ENCODE assay signal across 8 cellular contexts in the genomic region with DNA sequence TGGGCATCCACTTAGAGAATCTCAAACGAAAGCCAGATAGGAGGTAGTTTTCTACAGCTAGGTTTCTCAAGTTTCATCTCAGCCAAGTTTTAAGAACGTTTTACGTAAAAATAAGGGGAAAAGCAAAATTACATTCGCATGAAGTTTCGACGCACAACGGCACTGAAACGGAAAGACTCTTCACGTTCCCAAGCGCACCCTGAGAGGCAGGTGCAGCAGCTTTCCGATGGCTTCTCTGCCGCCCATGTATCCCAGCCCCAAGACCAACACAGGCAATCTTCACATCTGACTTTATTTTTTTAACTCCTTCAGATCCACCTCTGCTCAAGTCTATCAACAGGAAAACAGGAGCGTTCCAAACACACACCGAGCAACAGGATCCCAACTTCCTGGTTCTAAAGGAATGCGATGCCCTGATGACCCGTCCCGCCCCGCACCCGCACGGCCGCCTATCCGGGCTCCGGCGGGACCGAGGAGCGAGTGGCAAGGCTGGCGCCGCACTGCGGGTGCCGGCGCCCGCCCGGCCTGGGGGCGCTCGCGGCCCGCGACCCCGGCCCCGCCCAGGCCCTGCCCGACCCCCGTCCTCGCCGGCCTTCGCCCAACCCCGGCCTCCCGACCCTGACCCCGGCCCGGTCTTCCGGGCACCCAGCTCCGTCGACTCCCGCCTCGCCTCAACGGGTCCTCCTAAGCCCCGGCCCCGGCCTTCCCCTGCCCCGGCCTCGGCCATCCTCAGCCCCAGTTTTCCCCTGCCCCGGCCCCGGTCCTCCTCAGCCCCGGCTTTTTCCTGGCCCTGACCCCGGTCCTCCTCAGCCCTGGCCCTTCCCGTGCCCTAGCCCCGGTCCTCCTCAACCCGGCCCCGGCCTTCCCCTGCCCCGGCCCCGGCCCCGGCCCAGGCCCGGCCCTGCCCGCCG. TPM values are rescaled to one million over a fixed set of nuclear protein-coding genes. Genes with fewer than 3 reads are reported as not detected.
DNase-seq lines count a peak whose midpoint lies in the region; ATAC-seq, FAIRE-seq and TF ChIP-seq lines count a peak whose summit lies in the region.

No MANE protein-coding gene starts in this region.

- peak; percentile 34 for DNase-seq in COLO668 (lab: John Stamatoyannopoulos, UW; ENCODE audit: unreplicated experiment)
- peak; percentile 25 for DNase-seq in HFFc6
- no peak for DNase-seq in RWPE2 (ENCODE audit: low spot score)
- no peak for DNase-seq in GM12878 (ENCODE audit: low read depth, low spot score)
- no peak for DNase-seq in NCI-H1092 treated with DMSO at 0.1 percent for 48 hours (lab: John Stamatoyannopoulos, UW)

- CTCF ChIA-PET in GM12878 (lab: Yijun Ruan, JAX) = interaction anchor here (1.0 kb wide), 1 partner anchor 43 kb away, joined by 3 read pairs; no protein-coding TSS in a partner anchor

- TF ChIP-seq CTCF in HFFc6 (IDR thresholded peaks at IDR 0.05) (no peak), RWPE2 (IDR thresholded peaks at IDR 0.05; ENCODE audit: poor library complexity, severe bottlenecking) (peak; percentile 14), GM12878 (IDR thresholded peaks at IDR 0.05 in 2 of 3, conservative IDR thresholded peaks at IDR 0.05 in 1 of 3; ENCODE audit: control insufficient read depth in 2 of 3, extremely low read depth in 1 of 3, insufficient read depth in 1 of 3, low read depth in 3 of 3, low read length in 3 of 3) (no peak)

- peak overlapping the region; percentile 95 for H3K4me3 Mint-ChIP-seq in HFFc6

- H3K27me3 Mint-ChIP-seq in HFFc6 (ENCODE audit: insufficient read depth) = no peaks in the 10 kb centered on the region; the same call in 1 of the 2 replicates

- H3K27me3 ChIP-seq in RWPE2 (ENCODE audit: insufficient read depth, poor library complexity, severe bottlenecking) (no peaks in the 10 kb centered on the region), GM12878 (replicated peaks in 1 of 2; ENCODE audit: control insufficient read depth in 2 of 2, insufficient read depth in 2 of 2, low read length in 1 of 2) (no peaks in the 10 kb centered on the region), skeletal muscle satellite cell (ENCODE audit: control insufficient read depth, insufficient read depth, low read length) (no peaks in the 10 kb centered on the region)

- FAIRE-seq in GM12878 (lab: Jason Lieb, UNC) = no peak

- peaks cover 20% of the 10 kb centered on the region for H3K36me3 Mint-ChIP-seq in HFFc6 (ENCODE audit: low read depth)

- RAD21 ChIA-PET in GM12878 (lab: Charles Lee; ENCODE audit: unreplicated experiment) = interaction anchor here (0.8 to 2.5 kb wide), 7 partner anchors 13 to 120 kb away, joined by 3 to 6 read pairs (median 3); partner anchors contain the start of gene GTPBP4

- H3K9me3 ChIP-seq in RWPE2 (ENCODE audit: severe bottlenecking) (no peaks in the 10 kb centered on the region), GM12878 (replicated peaks; ENCODE audit: control insufficient read depth, insufficient read depth, low read length) (no peaks in the 10 kb centered on the region), iPS-18c (ENCODE audit: control insufficient read depth, insufficient read depth, low read length) (no peaks in the 10 kb centered on the region), skeletal muscle satellite cell (replicated peaks; ENCODE audit: low read length) (no peaks in the 10 kb centered on the region)

- TF ChIP-seq RAD21 in GM12878 (IDR thresholded peaks at IDR 0.05; ENCODE audit: insufficient read depth, low read depth, low read length) = no peak

- no TSS peak for BruUV-seq in GM12878 (replicated peaks; lab: Mats Ljungman, UMichigan)

- peaks cover 12% of the 10 kb centered on the region for H4K20me1 ChIP-seq in GM12878 (ENCODE audit: control insufficient read depth, insufficient read depth)

- no peak for TF ChIP-seq EP300 in GM12878 (IDR thresholded peaks at IDR 0.05; ENCODE audit: borderline replicate concordance in 1 of 2, control insufficient read depth in 1 of 2, low read depth in 2 of 2, low read length in 2 of 2)

- H3K36me3 ChIP-seq in RWPE2 (ENCODE audit: low read depth) (peaks cover 27% of the 10 kb centered on the region), GM12878 (ENCODE audit: control insufficient read depth in 2 of 2, insufficient read depth in 2 of 2, low read length in 1 of 2) (peaks cover 2 to 5% of the 10 kb centered on the region in 2 experiments; a peak in 2 of 4 replicates), skeletal muscle satellite cell (ENCODE audit: insufficient read depth, low read length) (no peaks in the 10 kb centered on the region)

- peak overlapping the region; percentile 91 for H3K4me2 ChIP-seq in GM12878 (ENCODE audit: control insufficient read depth, insufficient read depth)
- peak overlapping the region; percentile 80 for H3K4me2 ChIP-seq in skeletal muscle satellite cell (ENCODE audit: low read length)

- WGBS in GM12878 (ENCODE audit: insufficient coverage, insufficient replicate concordance, low lambda C conversion rate, missing lambda C conversion rate) = 2% methylated on average over 24 of the region's 73 CpGs

- in situ Hi-C loops in GM12878 (cut with MboI) = no loop called here

- H3K4me3 ChIP-seq in RWPE2 (ENCODE audit: severe bottlenecking) = peak overlapping the region; percentile 94
- H3K4me3 ChIP-seq in GM12878 = peak overlapping the region; percentile 79
- H3K4me3 ChIP-seq in iPS-18c (ENCODE audit: insufficient read depth, low read depth, low read length) = peak overlapping the region; percentile 69
- peak overlapping the region; percentile 73 for H3K4me3 ChIP-seq in skeletal muscle satellite cell (ENCODE audit: low read length)

- H3K4me1 ChIP-seq in RWPE2 (ENCODE audit: insufficient read depth, poor library complexity, severe bottlenecking) (peaks cover 7% of the 10 kb centered on the region), GM12878 (ENCODE audit: control insufficient read depth, insufficient read depth, low read length) (peaks cover 12% of the 10 kb centered on the region), skeletal muscle satellite cell (ENCODE audit: control insufficient read depth, insufficient read depth, low read length) (peaks cover 12% of the 10 kb centered on the region)

- H3K9me3 Mint-ChIP-seq in HFFc6 = no peaks in the 10 kb centered on the region

- ATAC-seq in RWPE2 (ENCODE audit: low read depth) (peak; percentile 43), GM12878 (peak; percentile 7; the same call in 2 of the 3 replicates), GM18858 (IDR thresholded peaks at IDR 0.05; ENCODE audit: unreplicated experiment) (no peak)

- peaks cover 56% of the 10 kb centered on the region for H3K79me2 ChIP-seq in GM12878 (ENCODE audit: control insufficient read depth, insufficient read depth, low read length)

- POLR2A ChIA-PET in GM12878 (lab: Charles Lee) = interaction anchor here (0.8 to 4.5 kb wide), 8 partner anchors 37 to 127 kb away, joined by 3 to 19 read pairs (median 5); partner anchors contain the start of genes GTPBP4 and IDI1

- SMC1A ChIA-PET in GM12878 (lab: Charles Lee; ENCODE audit: uncharacterized antibody, unreplicated experiment) = interaction anchor here (0.6 to 2.1 kb wide), 5 partner anchors 13 to 124 kb away, joined by 3 to 9 read pairs (median 4); no protein-coding TSS in a partner anchor

- H3K9ac ChIP-seq in GM12878 (ENCODE audit: control insufficient read depth, insufficient read depth, low read length) = peak overlapping the region; percentile 92
- H3K9ac ChIP-seq in skeletal muscle satellite cell (ENCODE audit: low read depth, low read length) = peak overlapping the region; percentile 74

- intact Hi-C loops in GM12878 (cut with micrococcal nuclease; ENCODE audit: unreplicated experiment) = loop anchor here (2.0 kb wide), 2 partner anchors 58 to 118 kb away; partner anchors contain the start of genes GTPBP4 and IDI1

- no peak for TF ChIP-seq POLR2A in GM12878 (IDR thresholded peaks at IDR 0.05; ENCODE audit: low read depth, low read length)

- H3K4me1 Mint-ChIP-seq in HFFc6 (ENCODE audit: low read depth) = peaks cover 38% of the 10 kb centered on the region

- H3K27ac Mint-ChIP-seq in HFFc6 = peak overlapping the region; percentile 87

- peak overlapping the region; percentile 85 for H3K27ac ChIP-seq in RWPE2 (ENCODE audit: poor library complexity, severe bottlenecking)
- peak overlapping the region; percentile 83 for H3K27ac ChIP-seq in GM12878 (ENCODE audit: control insufficient read depth, insufficient read depth)

- no peak overlapping the region for H2AFZ ChIP-seq in GM12878 (ENCODE audit: control insufficient read depth, low read depth, low read length)

RNA-seq across cellular contexts. Expression of gene LARP4B, which starts 0.8 kb away (rescaled TPM):
- 10 to 100 TPM; 81.5 to 88.1 (median 83.5) TPM for total RNA-seq in HFFc6 (2021; fragmentation: NEBNext Ultra II Directional; extraction: Animal tissue kit (Norgen Biotek cat#: 25700))
- 249 and 268 TPM in 2 replicates for total RNA-seq in GM12878 (2013; cell fraction: nucleolus; rRNA removed)
- total RNA-seq in GM12878 (2014; rRNA removed) (47.6 and 50.2 TPM in 2 replicates), GM12878 (2014; rRNA removed; fragmentation: Illumina TruSeq; extraction: Trizol) (29.8 and 30.1 TPM in 2 replicates), GM12878 (2021) (109 and 119 TPM in 2 replicates)
- polyA plus RNA-seq in GM12878 (2011; ENCODE audit: low read depth) = 11.3 TPM
- polyA plus RNA-seq in GM12878 (2011; rRNA removed) (49.2 and 65.8 TPM in 2 replicates), GM12878 (2014; fragmentation: Illumina TruSeq; extraction: Trizol) (32.1 and 38.9 TPM in 2 replicates), GM12878 (2014; fragmentation: Nextera tagmentation; extraction: Ambion mirVana) (10 to 100 TPM; 10.5 to 12.1 TPM), GM12878 (2014; rRNA removed) (51.0 and 53.5 TPM in 2 replicates), GM12878 (2016; fragmentation: Nextera tagmentation; extraction: Ambion mirVana) (10 to 100 TPM; 21.6 to 39.9 TPM)
- 42.1 and 45.3 TPM in 2 replicates for polyA plus RNA-seq in GM12878 (2011; cell fraction: cytosol; rRNA removed)
- 116 and 127 TPM in 2 replicates for polyA plus RNA-seq in GM12878 (2011; cell fraction: nucleus; rRNA removed)
- polyA plus RNA-seq in GM12878 (2012) = 28.3 and 32.4 TPM in 2 replicates
- polyA minus RNA-seq in GM12878 (2011; rRNA and poly(A)+ RNA removed) = 91.2 and 92.1 TPM in 2 replicates
- 36.3 and 36.9 TPM in 2 replicates for polyA minus RNA-seq in GM12878 (2011; cell fraction: cytosol; rRNA and poly(A)+ RNA removed)
- 69.2 and 120 TPM in 2 replicates for polyA minus RNA-seq in GM12878 (2011; cell fraction: nucleus; rRNA and poly(A)+ RNA removed)
- total RNA-seq in skeletal muscle satellite cell (2012; rRNA removed) = 38.2 and 41.1 TPM in 2 replicates

RNA-seq across cellular contexts. Expression of gene GTPBP4, which starts 57.6 kb away (rescaled TPM):
- 10 to 100 TPM; 60.2 to 80.3 (median 68.3) TPM for total RNA-seq in HFFc6 (2021; fragmentation: NEBNext Ultra II Directional; extraction: Animal tissue kit (Norgen Biotek cat#: 25700))
- 89.9 and 93.0 TPM in 2 replicates for total RNA-seq in GM12878 (2013; cell fraction: nucleolus; rRNA removed)
- total RNA-seq in GM12878 (2014; rRNA removed) (58.5 and 64.6 TPM in 2 replicates), GM12878 (2014; rRNA removed; fragmentation: Illumina TruSeq; extraction: Trizol) (88.7 and 89.6 TPM in 2 replicates), GM12878 (2021) (82.2 and 93.9 TPM in 2 replicates)
- polyA plus RNA-seq in GM12878 (2011; ENCODE audit: low read depth) = 24.6 TPM
- polyA plus RNA-seq in GM12878 (2011; rRNA removed) (62.0 and 68.8 TPM in 2 replicates), GM12878 (2014; fragmentation: Illumina TruSeq; extraction: Trizol) (74.9 and 99.3 TPM in 2 replicates), GM12878 (2014; fragmentation: Nextera tagmentation; extraction: Ambion mirVana) (10 to 100 TPM; 60.3 to 68.0 TPM), GM12878 (2014; rRNA removed) (61.7 and 66.3 TPM in 2 replicates), GM12878 (2016; fragmentation: Nextera tagmentation; extraction: Ambion mirVana) (100 to 1,000 TPM; 115 to 118 TPM)
- polyA plus RNA-seq in GM12878 (2011; cell fraction: cytosol; rRNA removed) = 23.3 and 23.5 TPM in 2 replicates
- polyA plus RNA-seq in GM12878 (2011; cell fraction: nucleus; rRNA removed) = 45.3 and 63.4 TPM in 2 replicates
- polyA plus RNA-seq in GM12878 (2012) = 37.8 and 48.2 TPM in 2 replicates
- polyA minus RNA-seq in GM12878 (2011; rRNA and poly(A)+ RNA removed) = 34.4 and 44.0 TPM in 2 replicates
- polyA minus RNA-seq in GM12878 (2011; cell fraction: cytosol; rRNA and poly(A)+ RNA removed) = 9.5 and 14.7 TPM in 2 replicates
- polyA minus RNA-seq in GM12878 (2011; cell fraction: nucleus; rRNA and poly(A)+ RNA removed) = 28.4 and 54.9 TPM in 2 replicates
- total RNA-seq in skeletal muscle satellite cell (2012; rRNA removed) = 35.6 and 48.4 TPM in 2 replicates

Comparison
In these comparisons a context has a peak if more than half of its experiments do, and no peak if none do; other contexts are left out.
1. DNase-seq: peak in COLO668 (single experiment) and HFFc6 (single experiment); none in RWPE2 (single experiment), GM12878 (single experiment) and NCI-H1092 treated with DMSO at 0.1 percent for 48 hours (single experiment).
2. Peak in every context shown above with its lines, with median percentiles within 50 percentile points of each other: H3K4me3 ChIP-seq.